ENCODE assay signal across 11 cellular contexts in the genomic region with DNA sequence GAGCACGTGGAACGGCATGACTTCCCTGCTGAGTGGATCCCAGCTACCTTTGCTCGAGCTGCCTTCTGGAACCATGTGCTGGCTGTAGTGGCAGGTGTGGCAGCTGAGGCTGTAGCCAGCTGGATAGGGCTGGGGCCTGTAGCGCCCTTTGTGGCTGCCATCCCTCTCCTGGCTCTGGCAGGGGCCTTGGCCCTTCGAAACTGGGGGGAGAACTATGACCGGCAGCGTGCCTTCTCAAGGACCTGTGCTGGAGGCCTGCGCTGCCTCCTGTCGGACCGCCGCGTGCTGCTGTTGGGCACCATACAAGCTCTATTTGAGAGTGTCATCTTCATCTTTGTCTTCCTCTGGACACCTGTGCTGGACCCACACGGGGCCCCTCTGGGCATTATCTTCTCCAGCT. TPM values are rescaled to one million over a fixed set of nuclear protein-coding genes. Genes with fewer than 3 reads are reported as not detected.
A peak's percentile ranks its signal among the peaks of the same experiment; 100 is the strongest.
DNase-seq lines count a peak whose midpoint lies in the region; ATAC-seq, FAIRE-seq and TF ChIP-seq lines count a peak whose summit lies in the region.
"Had no signal": no experiment of that assay in that cellular context is flagged by ENCODE, and none has a peak within 500 bp of the region (broad histone marks: within the 10 kb centered on the region; RNA-seq: fewer than 3 reads in every experiment).

No MANE protein-coding gene starts in this region.

- H3K27me3 Mint-ChIP-seq in activated naive CD8-positive, alpha-beta T cell treated with anti-CD3 and anti-CD28 coated beads, Interleukin-2, amount 10 ng/mL, durations not matched to agents 7 days and 5 days, result no peaks in the 10 kb centered on the region

- H3K9me3 Mint-ChIP-seq in activated naive CD8-positive, alpha-beta T cell treated with anti-CD3 and anti-CD28 coated beads, Interleukin-2, amount 10 ng/mL, durations not matched to agents 7 days and 5 days, result no peaks in the 10 kb centered on the region

- peaks cover 39% of the 10 kb centered on the region for H3K4me1 Mint-ChIP-seq in activated naive CD8-positive, alpha-beta T cell treated with anti-CD3 and anti-CD28 coated beads, Interleukin-2, amount 10 ng/mL, durations not matched to agents 7 days and 5 days

- CTCF ChIA-PET in HepG2 (lab: Yijun Ruan, JAX; ENCODE audit: low intra/inter-chr PET ratio, low total read pairs), result no interaction called here

- 91% methylated on average over 4 of the region's 13 CpGs for WGBS in HepG2 (ENCODE audit: low lambda C conversion rate)
- WGBS in right lobe of liver (ENCODE audit: insufficient coverage, low coverage, low lambda C conversion rate, missing lambda C conversion rate), result no CpG with 5 or more reads among the region's 13 CpGs

- POLR2A ChIA-PET in HepG2 (lab: Yijun Ruan, JAX), result interaction anchor here (0.6 to 2.6 kb wide), 3 partner anchors 14 to 68 kb away, joined by 3 to 17 read pairs (median 5); a partner anchor contains a TSS
- POLR2A ChIA-PET in activated naive CD8-positive, alpha-beta T cell treated with anti-CD3 and anti-CD28 coated beads, Interleukin-2, amount 10 ng/mL, durations not matched to agents 7 days and 5 days (lab: Charles Lee), result interaction anchor here (0.5 to 3.6 kb wide), 6 partner anchors 12 to 47 kb away, joined by 3 to 25 read pairs (median 10); no protein-coding TSS in a partner anchor

- in situ Hi-C loops in HepG2 (cut with HindIII; ENCODE audit: extremely low pct_ligation_motif_present, low pct_unique_long_range_greater_than_20kb), result no loop called here

- BruUV-seq in HepG2 (replicated peaks; lab: Mats Ljungman, UMichigan), result no TSS peak

- intact Hi-C loops in HepG2 (cut with micrococcal nuclease; ENCODE audit: unreplicated experiment), result loop anchor here (5.0 kb wide), 1 partner anchor 41 kb away; no protein-coding TSS in a partner anchor
- intact Hi-C loops in right lobe of liver (cut with DNase I), result no loop called here

- no peak overlapping the region for H2AFZ ChIP-seq in HepG2 (ENCODE audit: low read length)

- H3K9ac ChIP-seq in HepG2 (ENCODE audit: insufficient read depth, low read depth, low read length), result peak overlapping the region; percentile 86; the same call in 1 of the 2 replicates
- H3K9ac ChIP-seq in mucosa of stomach (ENCODE audit: low read length), result peak overlapping the region; percentile 93

- peaks cover 13% of the 10 kb centered on the region for H3K79me2 ChIP-seq in HepG2 (ENCODE audit: insufficient read depth, low read length)

- H3K27ac Mint-ChIP-seq in activated naive CD8-positive, alpha-beta T cell treated with anti-CD3 and anti-CD28 coated beads, Interleukin-2, amount 10 ng/mL, durations not matched to agents 7 days and 5 days, result peak overlapping the region; percentile 95

- TF ChIP-seq POLR2A in HepG2 (IDR thresholded peaks at IDR 0.05; ENCODE audit: insufficient read depth in 1 of 2, low read depth in 2 of 2, low read length in 2 of 2) (no peak), right lobe of liver (IDR thresholded peaks at IDR 0.05) (no peak)

- H3K4me2 ChIP-seq in HepG2 (ENCODE audit: low read depth, low read length), result peak overlapping the region; percentile 90

- H3K36me3 ChIP-seq in HepG2 (replicated peaks in 1 of 2; ENCODE audit: control insufficient read depth in 1 of 2, insufficient read depth in 2 of 2, low read length in 2 of 2) (peaks cover 0 to 5% of the 10 kb centered on the region in 2 experiments; a peak in 2 of 5 replicates), right lobe of liver (peaks cover 0 to 8% (median under 1%) of the 10 kb centered on the region in 4 donors), mucosa of stomach (ENCODE audit: control insufficient read depth, insufficient read depth, low read length) (peaks cover 6% of the 10 kb centered on the region)

- H3K27ac ChIP-seq in HepG2 (ENCODE audit: extremely low read length, insufficient read depth, low read length), result no peak overlapping the region
- no peak overlapping the region for H3K27ac ChIP-seq in right lobe of liver

- no peaks in the 10 kb centered on the region for H3K27me3 ChIP-seq in HepG2 (ENCODE audit: control insufficient read depth in 1 of 2, insufficient read depth in 2 of 2, low read length in 2 of 2)
- H3K27me3 ChIP-seq in right lobe of liver, result no peaks in the 10 kb centered on the region
- no peaks in the 10 kb centered on the region for H3K27me3 ChIP-seq in mucosa of stomach (ENCODE audit: control insufficient read depth, insufficient read depth, low read length)
- H3K27me3 ChIP-seq: tibial nerve had no signal

- peak overlapping the region in 1 of 3 experiments; percentile 96; a peak in 2 of 6 replicates for H3K4me3 ChIP-seq in HepG2 (replicated peaks in 1 of 3; ENCODE audit: insufficient read depth in 1 of 3, low read depth in 2 of 3, low read length in 3 of 3)
- H3K4me3 ChIP-seq in right lobe of liver, result no peak overlapping the region
- no peak overlapping the region for H3K4me3 ChIP-seq in mucosa of stomach (ENCODE audit: low read length)

- H3K36me3 Mint-ChIP-seq in activated naive CD8-positive, alpha-beta T cell treated with anti-CD3 and anti-CD28 coated beads, Interleukin-2, amount 10 ng/mL, durations not matched to agents 7 days and 5 days, result peaks cover 6% of the 10 kb centered on the region

- H3K9me3 ChIP-seq in HepG2 (ENCODE audit: low read length) (no peaks in the 10 kb centered on the region), right lobe of liver (no peaks in the 10 kb centered on the region), mucosa of stomach (ENCODE audit: control insufficient read depth, low read length) (no peaks in the 10 kb centered on the region)
- H3K9me3 ChIP-seq: tibial nerve had no signal

- FAIRE-seq in HepG2 (lab: Jason Lieb, UNC), result no peak

- no peak for TF ChIP-seq EP300 in HepG2 (IDR thresholded peaks at IDR 0.05; ENCODE audit: low read depth in 2 of 2, low read length in 2 of 2)
- TF ChIP-seq EP300 in HepG2 (CRISPR knock-in tag; IDR thresholded peaks at IDR 0.05; ENCODE audit: borderline replicate concordance), result no peak

- ATAC-seq in HepG2 (no peak), right lobe of liver (no peak), GM21619 (IDR thresholded peaks at IDR 0.05; ENCODE audit: unreplicated experiment) (no peak), HG03442 (IDR thresholded peaks at IDR 0.05; ENCODE audit: unreplicated experiment) (no peak)
- no peak for ATAC-seq in activated naive CD8-positive, alpha-beta T cell treated with anti-CD3 and anti-CD28 coated beads, Interleukin-2, amount 10 ng/mL, durations not matched to agents 7 days and 5 days (ENCODE audit: low read depth)

- H4K20me1 ChIP-seq in HepG2 (ENCODE audit: insufficient read depth, low read length), result no peaks in the 10 kb centered on the region

- TF ChIP-seq RAD21 in HepG2 (CRISPR knock-in tag; IDR thresholded peaks at IDR 0.05), result no peak

- no peak for DNase-seq in HepG2 (ENCODE audit: low spot score)
- DNase-seq in right lobe of liver, result no peak
- DNase-seq in activated naive CD8-positive, alpha-beta T cell treated with anti-CD3 and anti-CD28 coated beads, Interleukin-2, amount 10 ng/mL, durations not matched to agents 7 days and 5 days, result no peak
- no peak for DNase-seq in NCI-H2081 (lab: John Stamatoyannopoulos, UW)
- DNase-seq in NCI-H1048 (lab: John Stamatoyannopoulos, UW), result no peak
- DNase-seq: activated effector memory CD4-positive, alpha-beta T cell treated with Interleukin-2 at 50 U/mL for 16 hours; NCI-H748 treated with DMSO at 0.1 percent for 48 hours had no signal

- TF ChIP-seq CTCF in HepG2 (CRISPR knock-in tag; IDR thresholded peaks at IDR 0.05) (no peak), right lobe of liver (IDR thresholded peaks at IDR 0.05) (no peak)

- H3K4me3 Mint-ChIP-seq in activated naive CD8-positive, alpha-beta T cell treated with anti-CD3 and anti-CD28 coated beads, Interleukin-2, amount 10 ng/mL, durations not matched to agents 7 days and 5 days, result peak overlapping the region; percentile 98

- peaks cover 37% of the 10 kb centered on the region for H3K4me1 ChIP-seq in HepG2 (ENCODE audit: insufficient read depth, low read length)
- peaks cover 0 to 16% (median 0%) of the 10 kb centered on the region in 4 donors for H3K4me1 ChIP-seq in right lobe of liver
- peaks cover 22% of the 10 kb centered on the region for H3K4me1 ChIP-seq in mucosa of stomach (ENCODE audit: control insufficient read depth, insufficient read depth, low read length)

RNA-seq across cellular contexts. Expression of a gene that starts 14.8 kb away (rescaled TPM):
- 11.5 and 11.6 TPM in 2 replicates for total RNA-seq in HepG2 (2016; rRNA removed; fragmentation: Illumina TruSeq; extraction: Trizol)
- total RNA-seq in HepG2 (2016; cell fraction: cytosol; rRNA removed; fragmentation: Illumina TruSeq; extraction: Trizol; ENCODE audit: low read depth), result 2.5 and 2.8 TPM in 2 replicates
- total RNA-seq in HepG2 (2016; cell fraction: insoluble cytoplasmic fraction; rRNA removed; fragmentation: Illumina TruSeq; extraction: Trizol), result 11.5 and 12.0 TPM in 2 replicates
- total RNA-seq in HepG2 (2016; cell fraction: membrane; rRNA removed; fragmentation: Illumina TruSeq; extraction: Trizol), result 3.1 and 4.2 TPM in 2 replicates
- total RNA-seq in HepG2 (2016; cell fraction: nucleus; rRNA removed; fragmentation: Illumina TruSeq; extraction: Trizol), result 16.7 and 24.8 TPM in 2 replicates
- 5.3 and 5.8 TPM in 2 replicates for polyA plus RNA-seq in HepG2 (2011; rRNA removed)
- polyA plus RNA-seq in HepG2 (2011; cell fraction: cytosol; rRNA removed), result 1.9 and 3.3 TPM in 2 replicates
- polyA plus RNA-seq in HepG2 (2011; cell fraction: nucleus; rRNA removed), result 22.2 and 36.2 TPM in 2 replicates
- polyA plus RNA-seq in HepG2 (2012), result 2.4 and 4.2 TPM in 2 replicates
- 0.60 and 0.89 TPM in 2 replicates for polyA plus RNA-seq in HepG2 (2016; cell fraction: cytosol; fragmentation: Illumina TruSeq; extraction: Trizol; ENCODE audit: low read depth)
- polyA plus RNA-seq in HepG2 (2016; cell fraction: insoluble cytoplasmic fraction; fragmentation: Illumina TruSeq; extraction: Trizol; ENCODE audit: low read depth), result 5.1 and 8.7 TPM in 2 replicates
- polyA plus RNA-seq in HepG2 (2016; cell fraction: membrane; fragmentation: Illumina TruSeq; extraction: Trizol; ENCODE audit: low read depth), result 1.7 and 1.8 TPM in 2 replicates
- polyA plus RNA-seq in HepG2 (2016; cell fraction: nucleus; fragmentation: Illumina TruSeq; extraction: Trizol; ENCODE audit: insufficient read depth, low read depth), result 41.3 and 46.0 TPM in 2 replicates
- 14.1 and 75.7 TPM in 2 replicates for polyA minus RNA-seq in HepG2 (2011; rRNA and poly(A)+ RNA removed; ENCODE audit: low replicate concordance)
- 2.5 and 3.9 TPM in 2 replicates for polyA minus RNA-seq in HepG2 (2011; cell fraction: cytosol; rRNA and poly(A)+ RNA removed)
- polyA minus RNA-seq in HepG2 (2011; cell fraction: nucleus; rRNA and poly(A)+ RNA removed), result 13.1 and 16.0 TPM in 2 replicates
- 10 to 100 TPM in 2 of 6 experiments, 1 to 10 TPM in 3, under 1 TPM in 1; 0.04 to 15.0 (median 4.5) TPM for total RNA-seq in right lobe of liver
- total RNA-seq in activated naive CD8-positive, alpha-beta T cell treated with anti-CD3 and anti-CD28 coated beads, Interleukin-2, amount 10 ng/mL, durations not matched to agents 7 days and 5 days, result 10 to 100 TPM; 90.5 to 91.0 TPM

RNA-seq across cellular contexts. Expression of a gene that starts 21.3 kb away (rescaled TPM):
- total RNA-seq in HepG2 (2016; rRNA removed; fragmentation: Illumina TruSeq; extraction: Trizol) (0.77 and 0.91 TPM in 2 replicates), right lobe of liver (1 to 10 TPM; 1.9 to 2.4 (median 2.1) TPM)
- total RNA-seq in HepG2 (2016; cell fraction: cytosol; rRNA removed; fragmentation: Illumina TruSeq; extraction: Trizol; ENCODE audit: low read depth), result 0.18 and 0.91 TPM in 2 replicates
- total RNA-seq in HepG2 (2016; cell fraction: insoluble cytoplasmic fraction; rRNA removed; fragmentation: Illumina TruSeq; extraction: Trizol), result 0.49 and 1.3 TPM in 2 replicates
- 0.90 and 1.1 TPM in 2 replicates for total RNA-seq in HepG2 (2016; cell fraction: membrane; rRNA removed; fragmentation: Illumina TruSeq; extraction: Trizol)
- 0.72 and 1.5 TPM in 2 replicates for total RNA-seq in HepG2 (2016; cell fraction: nucleus; rRNA removed; fragmentation: Illumina TruSeq; extraction: Trizol)
- polyA plus RNA-seq in HepG2 (2011; rRNA removed), result 1.5 and 1.6 TPM in 2 replicates
- polyA plus RNA-seq in HepG2 (2011; cell fraction: cytosol; rRNA removed), result 0.87 and 1.9 TPM in 2 replicates
- 3.2 and 4.1 TPM in 2 replicates for polyA plus RNA-seq in HepG2 (2011; cell fraction: nucleus; rRNA removed)
- polyA plus RNA-seq in HepG2 (2012), result 0.89 and 0.92 TPM in 2 replicates
- 0.21 and 0.27 TPM in 2 replicates for polyA plus RNA-seq in HepG2 (2016; cell fraction: cytosol; fragmentation: Illumina TruSeq; extraction: Trizol; ENCODE audit: low read depth)
- polyA plus RNA-seq in HepG2 (2016; cell fraction: insoluble cytoplasmic fraction; fragmentation: Illumina TruSeq; extraction: Trizol; ENCODE audit: low read depth), result 1.0 and 1.1 TPM in 2 replicates
- polyA plus RNA-seq in HepG2 (2016; cell fraction: membrane; fragmentation: Illumina TruSeq; extraction: Trizol; ENCODE audit: low read depth), result 0.57 and 0.81 TPM in 2 replicates
- polyA plus RNA-seq in HepG2 (2016; cell fraction: nucleus; fragmentation: Illumina TruSeq; extraction: Trizol; ENCODE audit: insufficient read depth, low read depth), result 2.2 and 2.3 TPM in 2 replicates
- polyA minus RNA-seq in HepG2 (2011; rRNA and poly(A)+ RNA removed; ENCODE audit: low replicate concordance), result 4.0 and 33.4 TPM in 2 replicates
- 0.99 and 1.1 TPM in 2 replicates for polyA minus RNA-seq in HepG2 (2011; cell fraction: cytosol; rRNA and poly(A)+ RNA removed)
- 0.25 and 1.7 TPM in 2 replicates for polyA minus RNA-seq in HepG2 (2011; cell fraction: nucleus; rRNA and poly(A)+ RNA removed)
- total RNA-seq in activated naive CD8-positive, alpha-beta T cell treated with anti-CD3 and anti-CD28 coated beads, Interleukin-2, amount 10 ng/mL, durations not matched to agents 7 days and 5 days, result 10 to 100 TPM; 38.1 to 40.3 TPM

RNA-seq across cellular contexts. Expression of a gene that starts 42.0 kb away (rescaled TPM):
- total RNA-seq in HepG2 (2016; rRNA removed; fragmentation: Illumina TruSeq; extraction: Trizol), result 462 and 578 TPM in 2 replicates
- 461 and 472 TPM in 2 replicates for total RNA-seq in HepG2 (2016; cell fraction: cytosol; rRNA removed; fragmentation: Illumina TruSeq; extraction: Trizol; ENCODE audit: low read depth)
- 478 and 604 TPM in 2 replicates for total RNA-seq in HepG2 (2016; cell fraction: insoluble cytoplasmic fraction; rRNA removed; fragmentation: Illumina TruSeq; extraction: Trizol)
- total RNA-seq in HepG2 (2016; cell fraction: membrane; rRNA removed; fragmentation: Illumina TruSeq; extraction: Trizol), result 502 and 534 TPM in 2 replicates
- 239 and 246 TPM in 2 replicates for total RNA-seq in HepG2 (2016; cell fraction: nucleus; rRNA removed; fragmentation: Illumina TruSeq; extraction: Trizol)
- polyA plus RNA-seq in HepG2 (2011; rRNA removed), result 440 and 449 TPM in 2 replicates
- polyA plus RNA-seq in HepG2 (2011; cell fraction: cytosol; rRNA removed), result 513 and 623 TPM in 2 replicates
- 505 and 601 TPM in 2 replicates for polyA plus RNA-seq in HepG2 (2011; cell fraction: nucleus; rRNA removed)
- polyA plus RNA-seq in HepG2 (2012), result 398 and 423 TPM in 2 replicates
- polyA plus RNA-seq in HepG2 (2016; cell fraction: cytosol; fragmentation: Illumina TruSeq; extraction: Trizol; ENCODE audit: low read depth), result 472 and 500 TPM in 2 replicates
- 484 and 533 TPM in 2 replicates for polyA plus RNA-seq in HepG2 (2016; cell fraction: insoluble cytoplasmic fraction; fragmentation: Illumina TruSeq; extraction: Trizol; ENCODE audit: low read depth)
- 441 and 460 TPM in 2 replicates for polyA plus RNA-seq in HepG2 (2016; cell fraction: membrane; fragmentation: Illumina TruSeq; extraction: Trizol; ENCODE audit: low read depth)
- polyA plus RNA-seq in HepG2 (2016; cell fraction: nucleus; fragmentation: Illumina TruSeq; extraction: Trizol; ENCODE audit: insufficient read depth, low read depth), result 433 and 469 TPM in 2 replicates
- 90.5 and 285 TPM in 2 replicates for polyA minus RNA-seq in HepG2 (2011; rRNA and poly(A)+ RNA removed; ENCODE audit: low replicate concordance)
- 52.1 and 57.1 TPM in 2 replicates for polyA minus RNA-seq in HepG2 (2011; cell fraction: cytosol; rRNA and poly(A)+ RNA removed)
- polyA minus RNA-seq in HepG2 (2011; cell fraction: nucleus; rRNA and poly(A)+ RNA removed), result 96.6 and 129 TPM in 2 replicates
- total RNA-seq in right lobe of liver, result 100 to 1,000 TPM; 122 to 170 (median 146) TPM
- 100 to 1,000 TPM; 388 to 425 TPM for total RNA-seq in activated naive CD8-positive, alpha-beta T cell treated with anti-CD3 and anti-CD28 coated beads, Interleukin-2, amount 10 ng/mL, durations not matched to agents 7 days and 5 days

RNA-seq across cellular contexts. Expression of a gene that starts 46.2 kb away (rescaled TPM):
- total RNA-seq in HepG2 (2016; rRNA removed; fragmentation: Illumina TruSeq; extraction: Trizol) (58.0 and 62.6 TPM in 2 replicates), right lobe of liver (10 to 100 TPM; 17.6 to 27.1 (median 20.8) TPM)
- total RNA-seq in HepG2 (2016; cell fraction: cytosol; rRNA removed; fragmentation: Illumina TruSeq; extraction: Trizol; ENCODE audit: low read depth), result 35.2 and 36.5 TPM in 2 replicates
- total RNA-seq in HepG2 (2016; cell fraction: insoluble cytoplasmic fraction; rRNA removed; fragmentation: Illumina TruSeq; extraction: Trizol), result 58.1 and 59.2 TPM in 2 replicates
- 45.1 and 51.7 TPM in 2 replicates for total RNA-seq in HepG2 (2016; cell fraction: membrane; rRNA removed; fragmentation: Illumina TruSeq; extraction: Trizol)
- total RNA-seq in HepG2 (2016; cell fraction: nucleus; rRNA removed; fragmentation: Illumina TruSeq; extraction: Trizol), result 28.7 and 35.7 TPM in 2 replicates
- 38.6 and 40.7 TPM in 2 replicates for polyA plus RNA-seq in HepG2 (2011; rRNA removed)
- 42.9 and 57.6 TPM in 2 replicates for polyA plus RNA-seq in HepG2 (2011; cell fraction: cytosol; rRNA removed)
- polyA plus RNA-seq in HepG2 (2011; cell fraction: nucleus; rRNA removed), result 32.2 and 36.0 TPM in 2 replicates
- polyA plus RNA-seq in HepG2 (2012), result 21.3 and 34.6 TPM in 2 replicates
- 38.0 and 47.5 TPM in 2 replicates for polyA plus RNA-seq in HepG2 (2016; cell fraction: cytosol; fragmentation: Illumina TruSeq; extraction: Trizol; ENCODE audit: low read depth)
- polyA plus RNA-seq in HepG2 (2016; cell fraction: insoluble cytoplasmic fraction; fragmentation: Illumina TruSeq; extraction: Trizol; ENCODE audit: low read depth), result 49.2 and 59.1 TPM in 2 replicates
- polyA plus RNA-seq in HepG2 (2016; cell fraction: membrane; fragmentation: Illumina TruSeq; extraction: Trizol; ENCODE audit: low read depth), result 39.2 and 41.9 TPM in 2 replicates
- polyA plus RNA-seq in HepG2 (2016; cell fraction: nucleus; fragmentation: Illumina TruSeq; extraction: Trizol; ENCODE audit: insufficient read depth, low read depth), result 54.0 and 73.0 TPM in 2 replicates
- 43.6 and 97.4 TPM in 2 replicates for polyA minus RNA-seq in HepG2 (2011; rRNA and poly(A)+ RNA removed; ENCODE audit: low replicate concordance)
- 15.0 and 19.7 TPM in 2 replicates for polyA minus RNA-seq in HepG2 (2011; cell fraction: cytosol; rRNA and poly(A)+ RNA removed)
- 8.8 and 14.4 TPM in 2 replicates for polyA minus RNA-seq in HepG2 (2011; cell fraction: nucleus; rRNA and poly(A)+ RNA removed)
- 10 to 100 TPM; 44.8 to 51.2 TPM for total RNA-seq in activated naive CD8-positive, alpha-beta T cell treated with anti-CD3 and anti-CD28 coated beads, Interleukin-2, amount 10 ng/mL, durations not matched to agents 7 days and 5 days

RNA-seq across cellular contexts. Expression of a gene that starts 46.2 kb away (rescaled TPM):
- total RNA-seq in HepG2 (2016; rRNA removed; fragmentation: Illumina TruSeq; extraction: Trizol) (0.13 and 0.18 TPM in 2 replicates), right lobe of liver (1 to 10 TPM; 2.9 to 8.0 (median 3.9) TPM)
- total RNA-seq in HepG2 (2016; cell fraction: cytosol; rRNA removed; fragmentation: Illumina TruSeq; extraction: Trizol; ENCODE audit: low read depth), result not detected in 2 replicates
- 0.32 TPM in 1 of 2 replicates, not detected in the other for total RNA-seq in HepG2 (2016; cell fraction: insoluble cytoplasmic fraction; rRNA removed; fragmentation: Illumina TruSeq; extraction: Trizol)
- not detected in 2 replicates for total RNA-seq in HepG2 (2016; cell fraction: membrane; rRNA removed; fragmentation: Illumina TruSeq; extraction: Trizol)
- total RNA-seq in HepG2 (2016; cell fraction: nucleus; rRNA removed; fragmentation: Illumina TruSeq; extraction: Trizol), result not detected in 2 replicates
- polyA plus RNA-seq in HepG2 (2011; rRNA removed), result 0.14 and 0.16 TPM in 2 replicates
- polyA plus RNA-seq in HepG2 (2011; cell fraction: cytosol; rRNA removed), result 0.09 and 0.13 TPM in 2 replicates
- polyA plus RNA-seq in HepG2 (2011; cell fraction: nucleus; rRNA removed), result 0.39 and 0.40 TPM in 2 replicates
- 0.20 and 0.30 TPM in 2 replicates for polyA plus RNA-seq in HepG2 (2012)
- polyA plus RNA-seq in HepG2 (2016; cell fraction: cytosol; fragmentation: Illumina TruSeq; extraction: Trizol; ENCODE audit: low read depth), result not detected in 2 replicates
- polyA plus RNA-seq in HepG2 (2016; cell fraction: insoluble cytoplasmic fraction; fragmentation: Illumina TruSeq; extraction: Trizol; ENCODE audit: low read depth), result 0.33 TPM in 1 of 2 replicates, not detected in the other
- polyA plus RNA-seq in HepG2 (2016; cell fraction: membrane; fragmentation: Illumina TruSeq; extraction: Trizol; ENCODE audit: low read depth), result not detected in 2 replicates
- 0.20 TPM in 1 of 2 replicates, not detected in the other for polyA plus RNA-seq in HepG2 (2016; cell fraction: nucleus; fragmentation: Illumina TruSeq; extraction: Trizol; ENCODE audit: insufficient read depth, low read depth)
- polyA minus RNA-seq in HepG2 (2011; rRNA and poly(A)+ RNA removed; ENCODE audit: low replicate concordance), result 0.40 and 2.6 TPM in 2 replicates
- not detected in 2 replicates for polyA minus RNA-seq in HepG2 (2011; cell fraction: cytosol; rRNA and poly(A)+ RNA removed)
- polyA minus RNA-seq in HepG2 (2011; cell fraction: nucleus; rRNA and poly(A)+ RNA removed), result not detected in 2 replicates
- 100 to 1,000 TPM; 415 to 420 TPM for total RNA-seq in activated naive CD8-positive, alpha-beta T cell treated with anti-CD3 and anti-CD28 coated beads, Interleukin-2, amount 10 ng/mL, durations not matched to agents 7 days and 5 days

Comparison
In these comparisons a context has a peak if more than half of its experiments do, and no peak if none do; other contexts are left out.
1. RNA of a gene that starts 21.3 kb away (total RNA-seq): 38.1 to 40.3 TPM in activated naive CD8-positive, alpha-beta T cell treated with anti-CD3 and anti-CD28 coated beads, Interleukin-2, amount 10 ng/mL, durations not matched to agents 7 days and 5 days; 1.9 to 2.4 TPM in right lobe of liver and 0.18 to 1.5 TPM in HepG2; every median in the first group is over 10 times any median in the second.